2 cellular contexts compared by ENCODE assay signal in the genomic region with DNA sequence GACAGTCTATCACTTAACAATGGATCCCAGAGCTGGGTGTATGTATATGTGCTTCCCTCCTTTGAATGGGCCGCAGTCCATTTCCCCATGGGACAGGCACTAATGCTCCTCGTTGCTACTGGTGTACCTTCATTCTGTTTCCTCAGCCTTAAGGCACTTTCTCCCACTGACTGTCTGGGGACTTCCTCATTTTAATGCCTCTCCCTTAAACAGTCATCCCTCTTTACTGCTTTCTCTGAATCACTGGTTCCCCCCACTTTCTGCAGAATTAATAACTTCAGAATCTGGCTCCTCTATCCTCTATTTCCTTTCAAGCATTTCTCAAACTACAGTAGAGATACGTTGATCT.
TF ChIP-seq lines count a peak whose summit lies in the region.

No MANE protein-coding gene starts in this region.

TF ChIP-seq in GM23338, 12 proteins besides CTCF, POLR2A, EP300 and RAD21 (continues in another document):
- TF ChIP-seq EZH2 (IDR thresholded peaks at IDR 0.05; ENCODE audit: low read depth, unreplicated experiment) (no peak), STAT1 (IDR thresholded peaks at IDR 0.05; ENCODE audit: unreplicated experiment) (no peak), ZNF331 (CRISPR knock-in tag; IDR thresholded peaks at IDR 0.05; ENCODE audit: low read depth) (no peak), EZH2phosphoT487 (IDR thresholded peaks at IDR 0.05; ENCODE audit: unreplicated experiment) (no peak), ZNF114 (CRISPR knock-in tag; IDR thresholded peaks at IDR 0.05) (no peak), JUNB (IDR thresholded peaks at IDR 0.05; ENCODE audit: unreplicated experiment) (no peak), NANOG (IDR thresholded peaks at IDR 0.05; ENCODE audit: borderline replicate concordance) (no peak), POLR2AphosphoS5 (IDR thresholded peaks at IDR 0.05; ENCODE audit: low read depth) (no peak)
- TF ChIP-seq, protein P1, sequence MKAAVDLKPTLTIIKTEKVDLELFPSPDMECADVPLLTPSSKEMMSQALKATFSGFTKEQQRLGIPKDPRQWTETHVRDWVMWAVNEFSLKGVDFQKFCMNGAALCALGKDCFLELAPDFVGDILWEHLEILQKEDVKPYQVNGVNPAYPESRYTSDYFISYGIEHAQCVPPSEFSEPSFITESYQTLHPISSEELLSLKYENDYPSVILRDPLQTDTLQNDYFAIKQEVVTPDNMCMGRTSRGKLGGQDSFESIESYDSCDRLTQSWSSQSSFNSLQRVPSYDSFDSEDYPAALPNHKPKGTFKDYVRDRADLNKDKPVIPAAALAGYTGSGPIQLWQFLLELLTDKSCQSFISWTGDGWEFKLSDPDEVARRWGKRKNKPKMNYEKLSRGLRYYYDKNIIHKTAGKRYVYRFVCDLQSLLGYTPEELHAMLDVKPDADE (IDR thresholded peaks at IDR 0.05) = no peak
- TF ChIP-seq, protein P2, sequence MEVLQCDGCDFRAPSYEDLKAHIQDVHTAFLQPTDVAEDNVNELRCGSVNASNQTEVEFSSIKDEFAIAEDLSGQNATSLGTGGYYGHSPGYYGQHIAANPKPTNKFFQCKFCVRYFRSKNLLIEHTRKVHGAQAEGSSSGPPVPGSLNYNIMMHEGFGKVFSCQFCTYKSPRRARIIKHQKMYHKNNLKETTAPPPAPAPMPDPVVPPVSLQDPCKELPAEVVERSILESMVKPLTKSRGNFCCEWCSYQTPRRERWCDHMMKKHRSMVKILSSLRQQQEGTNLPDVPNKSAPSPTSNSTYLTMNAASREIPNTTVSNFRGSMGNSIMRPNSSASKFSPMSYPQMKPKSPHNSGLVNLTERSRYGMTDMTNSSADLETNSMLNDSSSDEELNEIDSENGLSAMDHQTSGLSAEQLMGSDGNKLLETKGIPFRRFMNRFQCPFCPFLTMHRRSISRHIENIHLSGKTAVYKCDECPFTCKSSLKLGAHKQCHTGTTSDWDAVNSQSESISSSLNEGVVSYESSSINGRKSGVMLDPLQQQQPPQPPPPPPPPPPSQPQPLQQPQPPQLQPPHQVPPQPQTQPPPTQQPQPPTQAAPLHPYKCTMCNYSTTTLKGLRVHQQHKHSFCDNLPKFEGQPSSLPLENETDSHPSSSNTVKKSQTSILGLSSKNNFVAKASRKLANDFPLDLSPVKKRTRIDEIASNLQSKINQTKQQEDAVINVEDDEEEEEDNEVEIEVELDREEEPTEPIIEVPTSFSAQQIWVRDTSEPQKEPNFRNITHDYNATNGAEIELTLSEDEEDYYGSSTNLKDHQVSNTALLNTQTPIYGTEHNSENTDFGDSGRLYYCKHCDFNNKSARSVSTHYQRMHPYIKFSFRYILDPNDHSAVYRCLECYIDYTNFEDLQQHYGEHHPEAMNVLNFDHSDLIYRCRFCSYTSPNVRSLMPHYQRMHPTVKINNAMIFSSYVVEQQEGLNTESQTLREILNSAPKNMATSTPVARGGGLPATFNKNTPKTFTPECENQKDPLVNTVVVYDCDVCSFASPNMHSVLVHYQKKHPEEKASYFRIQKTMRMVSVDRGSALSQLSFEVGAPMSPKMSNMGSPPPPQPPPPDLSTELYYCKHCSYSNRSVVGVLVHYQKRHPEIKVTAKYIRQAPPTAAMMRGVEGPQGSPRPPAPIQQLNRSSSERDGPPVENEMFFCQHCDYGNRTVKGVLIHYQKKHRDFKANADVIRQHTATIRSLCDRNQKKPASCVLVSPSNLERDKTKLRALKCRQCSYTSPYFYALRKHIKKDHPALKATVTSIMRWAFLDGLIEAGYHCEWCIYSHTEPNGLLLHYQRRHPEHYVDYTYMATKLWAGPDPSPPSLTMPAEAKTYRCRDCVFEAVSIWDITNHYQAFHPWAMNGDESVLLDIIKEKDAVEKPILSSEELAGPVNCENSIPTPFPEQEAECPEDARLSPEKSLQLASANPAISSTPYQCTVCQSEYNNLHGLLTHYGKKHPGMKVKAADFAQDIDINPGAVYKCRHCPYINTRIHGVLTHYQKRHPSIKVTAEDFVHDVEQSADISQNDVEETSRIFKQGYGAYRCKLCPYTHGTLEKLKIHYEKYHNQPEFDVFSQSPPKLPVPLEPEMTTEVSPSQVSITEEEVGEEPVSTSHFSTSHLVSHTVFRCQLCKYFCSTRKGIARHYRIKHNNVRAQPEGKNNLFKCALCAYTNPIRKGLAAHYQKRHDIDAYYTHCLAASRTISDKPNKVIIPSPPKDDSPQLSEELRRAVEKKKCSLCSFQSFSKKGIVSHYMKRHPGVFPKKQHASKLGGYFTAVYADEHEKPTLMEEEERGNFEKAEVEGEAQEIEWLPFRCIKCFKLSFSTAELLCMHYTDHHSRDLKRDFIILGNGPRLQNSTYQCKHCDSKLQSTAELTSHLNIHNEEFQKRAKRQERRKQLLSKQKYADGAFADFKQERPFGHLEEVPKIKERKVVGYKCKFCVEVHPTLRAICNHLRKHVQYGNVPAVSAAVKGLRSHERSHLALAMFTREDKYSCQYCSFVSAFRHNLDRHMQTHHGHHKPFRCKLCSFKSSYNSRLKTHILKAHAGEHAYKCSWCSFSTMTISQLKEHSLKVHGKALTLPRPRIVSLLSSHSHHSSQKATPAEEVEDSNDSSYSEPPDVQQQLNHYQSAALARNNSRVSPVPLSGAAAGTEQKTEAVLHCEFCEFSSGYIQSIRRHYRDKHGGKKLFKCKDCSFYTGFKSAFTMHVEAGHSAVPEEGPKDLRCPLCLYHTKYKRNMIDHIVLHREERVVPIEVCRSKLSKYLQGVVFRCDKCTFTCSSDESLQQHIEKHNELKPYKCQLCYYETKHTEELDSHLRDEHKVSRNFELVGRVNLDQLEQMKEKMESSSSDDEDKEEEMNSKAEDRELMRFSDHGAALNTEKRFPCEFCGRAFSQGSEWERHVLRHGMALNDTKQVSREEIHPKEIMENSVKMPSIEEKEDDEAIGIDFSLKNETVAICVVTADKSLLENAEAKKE (CRISPR knock-in tag; IDR thresholded peaks at IDR 0.05) = no peak
- TF ChIP-seq, protein P3, sequence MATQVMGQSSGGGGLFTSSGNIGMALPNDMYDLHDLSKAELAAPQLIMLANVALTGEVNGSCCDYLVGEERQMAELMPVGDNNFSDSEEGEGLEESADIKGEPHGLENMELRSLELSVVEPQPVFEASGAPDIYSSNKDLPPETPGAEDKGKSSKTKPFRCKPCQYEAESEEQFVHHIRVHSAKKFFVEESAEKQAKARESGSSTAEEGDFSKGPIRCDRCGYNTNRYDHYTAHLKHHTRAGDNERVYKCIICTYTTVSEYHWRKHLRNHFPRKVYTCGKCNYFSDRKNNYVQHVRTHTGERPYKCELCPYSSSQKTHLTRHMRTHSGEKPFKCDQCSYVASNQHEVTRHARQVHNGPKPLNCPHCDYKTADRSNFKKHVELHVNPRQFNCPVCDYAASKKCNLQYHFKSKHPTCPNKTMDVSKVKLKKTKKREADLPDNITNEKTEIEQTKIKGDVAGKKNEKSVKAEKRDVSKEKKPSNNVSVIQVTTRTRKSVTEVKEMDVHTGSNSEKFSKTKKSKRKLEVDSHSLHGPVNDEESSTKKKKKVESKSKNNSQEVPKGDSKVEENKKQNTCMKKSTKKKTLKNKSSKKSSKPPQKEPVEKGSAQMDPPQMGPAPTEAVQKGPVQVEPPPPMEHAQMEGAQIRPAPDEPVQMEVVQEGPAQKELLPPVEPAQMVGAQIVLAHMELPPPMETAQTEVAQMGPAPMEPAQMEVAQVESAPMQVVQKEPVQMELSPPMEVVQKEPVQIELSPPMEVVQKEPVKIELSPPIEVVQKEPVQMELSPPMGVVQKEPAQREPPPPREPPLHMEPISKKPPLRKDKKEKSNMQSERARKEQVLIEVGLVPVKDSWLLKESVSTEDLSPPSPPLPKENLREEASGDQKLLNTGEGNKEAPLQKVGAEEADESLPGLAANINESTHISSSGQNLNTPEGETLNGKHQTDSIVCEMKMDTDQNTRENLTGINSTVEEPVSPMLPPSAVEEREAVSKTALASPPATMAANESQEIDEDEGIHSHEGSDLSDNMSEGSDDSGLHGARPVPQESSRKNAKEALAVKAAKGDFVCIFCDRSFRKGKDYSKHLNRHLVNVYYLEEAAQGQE (IDR thresholded peaks at IDR 0.05; ENCODE audit: unreplicated experiment) = no peak

TF ChIP-seq in H1, 55 proteins besides CTCF, POLR2A, EP300 and RAD21:
- TF ChIP-seq HDAC6 (IDR thresholded peaks at IDR 0.05; ENCODE audit: low read depth, low read length) (no peak), NANOG (IDR thresholded peaks at IDR 0.05; ENCODE audit: insufficient read depth, low read depth, low read length, poor library complexity, severe bottlenecking) (no peak)
